8 cellular contexts compared by ENCODE assay signal in the genomic region with DNA sequence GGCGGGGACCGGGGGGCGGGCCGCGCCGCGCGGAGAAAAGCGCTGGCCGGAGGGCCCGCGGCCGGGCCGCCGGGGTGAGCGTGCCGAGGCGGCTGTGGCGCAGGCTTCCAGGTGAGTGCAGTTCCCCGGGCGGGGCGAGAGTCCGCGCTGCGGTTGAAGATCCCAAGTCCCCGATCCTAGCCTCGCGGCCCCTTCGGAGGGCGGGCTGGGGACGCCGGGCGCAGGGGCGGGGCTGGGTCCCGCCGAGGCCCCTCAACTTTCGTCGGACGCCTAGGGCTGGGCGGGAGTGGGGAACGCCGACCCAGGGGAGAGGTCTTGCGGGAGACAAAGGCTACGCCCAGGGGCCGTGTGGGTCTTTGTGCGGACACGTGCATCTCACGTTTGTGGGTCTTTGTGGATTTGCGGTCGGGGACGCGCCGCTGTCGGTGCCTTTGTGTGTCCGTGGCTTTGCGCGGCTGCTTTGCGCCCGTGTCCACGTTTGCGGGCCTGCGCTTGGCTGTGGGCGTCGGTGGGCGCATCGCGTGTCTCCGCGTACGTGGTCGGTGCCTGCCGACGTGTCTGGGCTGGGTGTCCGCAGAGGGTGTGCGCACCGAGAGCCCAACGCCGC. TPM values are rescaled to one million over a fixed set of nuclear protein-coding genes. Genes with fewer than 3 reads are reported as not detected.
DNase-seq lines count a peak whose midpoint lies in the region; TF ChIP-seq lines count a peak whose summit lies in the region.

A gene with protein sequence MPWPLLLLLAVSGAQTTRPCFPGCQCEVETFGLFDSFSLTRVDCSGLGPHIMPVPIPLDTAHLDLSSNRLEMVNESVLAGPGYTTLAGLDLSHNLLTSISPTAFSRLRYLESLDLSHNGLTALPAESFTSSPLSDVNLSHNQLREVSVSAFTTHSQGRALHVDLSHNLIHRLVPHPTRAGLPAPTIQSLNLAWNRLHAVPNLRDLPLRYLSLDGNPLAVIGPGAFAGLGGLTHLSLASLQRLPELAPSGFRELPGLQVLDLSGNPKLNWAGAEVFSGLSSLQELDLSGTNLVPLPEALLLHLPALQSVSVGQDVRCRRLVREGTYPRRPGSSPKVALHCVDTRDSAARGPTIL (plus strand): TSS at position 63 of the 607 bp plus-strand sequence. CDS start 12,261 bp downstream, outside the sequence.

- peak within 1 kb of the TSS; percentile 100 for H3K4ac ChIP-seq in mesenchymal stem cell (ENCODE audit: low read depth in 1 of 2, low read length in 2 of 2)

- H3K4me3 ChIP-seq in mesenchymal stem cell (ENCODE audit: insufficient read depth in 1 of 2, low read depth in 1 of 2, low read length in 2 of 2) (peak within 1 kb of the TSS; percentile 91 to 99), tibial nerve (peak within 1 kb of the TSS; percentile 60 to 98 (median 76))

- H3K36me3 ChIP-seq in ES-I3 (ENCODE audit: insufficient read depth, low read length) (no peaks in the 10 kb centered on the region), mesenchymal stem cell (ENCODE audit: control insufficient read depth in 1 of 2, insufficient read depth in 2 of 2, low read depth in 1 of 2, low read length in 2 of 2) (peaks cover 6 to 13% of the 10 kb centered on the region in 2 experiments), tibial nerve (no peaks in the 10 kb centered on the region)

- peak within 1 kb of the TSS; percentile 92 for H3K9ac ChIP-seq in ES-I3 (ENCODE audit: low read depth, low read length)
- H3K9ac ChIP-seq in mesenchymal stem cell (ENCODE audit: low read length), result peak within 1 kb of the TSS; percentile 97

- peak within 1 kb of the TSS; percentile 90 to 95 for H2BK12ac ChIP-seq in mesenchymal stem cell (ENCODE audit: low read length in 2 of 2)

- TF ChIP-seq EP300 in tibial nerve (IDR thresholded peaks at IDR 0.05), result no peak

- peak within 1 kb of the TSS; percentile 86 for H3K4me3 Mint-ChIP-seq in chondrocyte (ENCODE audit: unreplicated experiment)

- DNase-seq in NCI-H526 treated with DMSO at 0.1 percent for 48 hours (lab: John Stamatoyannopoulos, UW) (peak; percentile 24), chondrocyte (ENCODE audit: low spot score) (peak; percentile 93), mesenchymal stem cell (no peak), tibial nerve (ENCODE audit: low spot score in 2 of 2) (no peak), NCI-H1436 treated with DMSO at 0.1 percent for 48 hours (lab: John Stamatoyannopoulos, UW) (no peak), cerebellar cortex (ENCODE audit: low spot score) (no peak), GDM1 (lab: John Stamatoyannopoulos, UW) (no peak)

- peaks cover 17% of the 10 kb centered on the region for H3K79me1 ChIP-seq in mesenchymal stem cell (replicated peaks; ENCODE audit: low read length, poor library complexity, severe bottlenecking)

- no peak within 1 kb of the TSS for H2AFZ ChIP-seq in mesenchymal stem cell (ENCODE audit: low read depth, low read length)

- no peaks in the 10 kb centered on the region for H3K36me3 Mint-ChIP-seq in chondrocyte (ENCODE audit: low read depth)

- WGBS in mesenchymal stem cell, result under 1% methylated on average over 61 of the region's 78 CpGs
- WGBS in tibial nerve, 2 donors, result 1% methylated on average over 12 to 47 of the region's 78 CpGs

- H3K4me1 Mint-ChIP-seq in chondrocyte (ENCODE audit: low read depth), result peaks cover 72% of the 10 kb centered on the region

- no peaks in the 10 kb centered on the region for H3K9me3 Mint-ChIP-seq in chondrocyte (ENCODE audit: low read depth)

- peak within 1 kb of the TSS; percentile 84 for H2AK5ac ChIP-seq in mesenchymal stem cell (ENCODE audit: low read length, severe bottlenecking)

- peak within 1 kb of the TSS; percentile 97 to 100 for H3K18ac ChIP-seq in mesenchymal stem cell (ENCODE audit: low read depth in 1 of 2, low read length in 2 of 2)

- H3K4me1 ChIP-seq in ES-I3 (ENCODE audit: insufficient read depth, low read length) (peaks cover 30% of the 10 kb centered on the region), mesenchymal stem cell (ENCODE audit: control insufficient read depth, insufficient read depth, low read depth, low read length) (peaks cover 37% of the 10 kb centered on the region), tibial nerve (peaks cover 0 to 55% (median 22%) of the 10 kb centered on the region in 4 donors)

- no peak for TF ChIP-seq CTCF in chondrocyte (IDR thresholded peaks at IDR 0.05)
- TF ChIP-seq CTCF in tibial nerve (IDR thresholded peaks at IDR 0.05), result no peak

- peak within 1 kb of the TSS; percentile 89 for H3K4me2 ChIP-seq in mesenchymal stem cell (ENCODE audit: low read length, poor library complexity, severe bottlenecking)

- peak within 1 kb of the TSS in 1 of 2 experiments; percentile 96 for H3K23ac ChIP-seq in mesenchymal stem cell (ENCODE audit: low read length in 2 of 2)

- no peaks in the 10 kb centered on the region for H3K27me3 ChIP-seq in mesenchymal stem cell (ENCODE audit: control insufficient read depth in 1 of 2, insufficient read depth in 1 of 2, low read length in 2 of 2)
- H3K27me3 ChIP-seq in tibial nerve, result no peaks in the 10 kb centered on the region

- peak within 1 kb of the TSS; percentile 96 for H4K91ac ChIP-seq in mesenchymal stem cell (ENCODE audit: low read length)

- peak within 1 kb of the TSS; percentile 99 for H2BK15ac ChIP-seq in mesenchymal stem cell (ENCODE audit: low read depth, poor library complexity, severe bottlenecking)

- H3K27ac ChIP-seq in mesenchymal stem cell (ENCODE audit: low read length, poor library complexity, severe bottlenecking), result peak within 1 kb of the TSS; percentile 96
- H3K27ac ChIP-seq in tibial nerve, result peak within 1 kb of the TSS; percentile 90 to 96 (median 93)

- no peaks in the 10 kb centered on the region for H3K27me3 Mint-ChIP-seq in chondrocyte (ENCODE audit: low read depth)

- peak within 1 kb of the TSS; percentile 93 for H3K27ac Mint-ChIP-seq in chondrocyte (ENCODE audit: unreplicated experiment)

- peak; percentile 55 to 56 for TF ChIP-seq POLR2A in tibial nerve (IDR thresholded peaks at IDR 0.05)

- peak within 1 kb of the TSS in 1 of 2 experiments; percentile 100 for H3K14ac ChIP-seq in mesenchymal stem cell (ENCODE audit: low read length in 2 of 2)

- H2BK120ac ChIP-seq in mesenchymal stem cell (ENCODE audit: low read depth, low read length), result peak within 1 kb of the TSS; percentile 96

- H3K9me3 ChIP-seq in ES-I3 (ENCODE audit: control insufficient read depth, insufficient read depth, low read length) (no peaks in the 10 kb centered on the region), mesenchymal stem cell (ENCODE audit: control insufficient read depth, low read length) (no peaks in the 10 kb centered on the region), tibial nerve (no peaks in the 10 kb centered on the region)

- H4K8ac ChIP-seq in mesenchymal stem cell (ENCODE audit: low read length), result peak within 1 kb of the TSS; percentile 92

- H2BK5ac ChIP-seq in mesenchymal stem cell (ENCODE audit: low read depth, low read length, poor library complexity, severe bottlenecking), result peak within 1 kb of the TSS; percentile 96

RNA-seq across cellular contexts. Expression of the gene that starts here (rescaled TPM):
- total RNA-seq in chondrocyte (41.7 to 46.2 TPM (median 42.3 TPM) in 3 replicates), tibial nerve (100 to 1,000 TPM; 140 to 385 (median 202) TPM)
- 47.5 TPM for polyA plus RNA-seq in mesenchymal stem cell (2013, experiment 1 of 2)
- 48.4 TPM for polyA plus RNA-seq in mesenchymal stem cell (2013, experiment 2 of 2)

Comparison
In these comparisons a context has a peak if more than half of its experiments do, and no peak if none do; other contexts are left out.
1. DNase-seq: peak in NCI-H526 treated with DMSO at 0.1 percent for 48 hours (single experiment) and chondrocyte (single experiment); none in mesenchymal stem cell (single experiment), tibial nerve (0 of 2), NCI-H1436 treated with DMSO at 0.1 percent for 48 hours (single experiment), cerebellar cortex (single experiment) and GDM1 (single experiment).